8 cellular contexts compared by ENCODE assay signal in the genomic region with DNA sequence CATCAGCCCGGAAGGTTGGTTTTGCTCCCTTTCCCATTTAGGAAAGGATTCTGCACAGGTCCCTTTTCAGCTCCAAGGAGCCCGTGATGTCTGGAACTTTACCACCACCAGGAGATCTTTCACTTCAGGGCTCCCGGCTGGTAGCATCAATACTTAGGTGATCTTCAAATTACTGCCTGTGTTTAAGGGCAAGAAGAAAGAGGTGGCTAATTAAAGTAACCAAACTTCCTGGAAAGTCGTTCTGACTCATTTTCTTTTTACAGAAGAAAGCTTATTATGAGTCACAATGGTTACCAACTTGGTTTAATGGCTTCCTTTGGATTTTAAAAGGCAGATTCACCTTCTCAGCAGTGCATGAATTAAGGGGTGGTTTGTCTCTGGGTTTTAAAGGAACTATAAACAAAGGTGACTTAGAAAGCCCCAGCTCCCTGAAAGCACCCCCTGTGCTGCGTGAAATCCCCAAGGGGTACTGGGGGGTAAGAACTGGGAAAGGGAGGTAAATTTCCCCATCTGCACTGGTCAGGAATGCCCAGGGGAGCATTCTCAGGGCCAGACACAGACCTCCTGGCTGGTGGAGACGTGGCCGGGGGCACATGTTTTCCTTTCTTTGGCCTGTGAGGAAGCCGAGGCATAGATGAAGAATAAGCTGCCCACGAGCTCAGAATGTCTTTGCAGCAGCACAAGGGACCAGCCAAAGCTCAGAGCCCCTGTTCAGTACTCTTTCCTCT. TPM values are rescaled to one million over a fixed set of nuclear protein-coding genes. Genes with fewer than 3 reads are reported as not detected.
A peak's percentile ranks its signal among the peaks of the same experiment; 100 is the strongest.
DNase-seq lines count a peak whose midpoint lies in the region; ATAC-seq and TF ChIP-seq lines count a peak whose summit lies in the region.

No MANE protein-coding gene starts in this region.

- H2AFZ ChIP-seq in neural progenitor cell (replicated peaks) (no peak overlapping the region), MM.1S (ENCODE audit: low read length) (no peak overlapping the region)

- H3K27ac Mint-ChIP-seq in T-cell, result no peak overlapping the region
- peak overlapping the region; percentile 34 for H3K27ac Mint-ChIP-seq in neural progenitor cell

- H3K4me3 ChIP-seq in neural progenitor cell (no peak overlapping the region), MM.1S (ENCODE audit: low read length) (no peak overlapping the region)

- H3K79me2 ChIP-seq in neural progenitor cell (ENCODE audit: low read depth) (no peaks in the 10 kb centered on the region), MM.1S (ENCODE audit: low read length) (no peaks in the 10 kb centered on the region)

- no peak for TF ChIP-seq CTCF in neural progenitor cell (IDR thresholded peaks at IDR 0.05)
- no peak for TF ChIP-seq CTCF in MM.1S (IDR thresholded peaks at IDR 0.05; ENCODE audit: low read length)

- H3K27ac ChIP-seq in neural progenitor cell (no peak overlapping the region), MM.1S (ENCODE audit: low read length) (no peak overlapping the region)

- H4K20me1 ChIP-seq in neural progenitor cell (ENCODE audit: low read depth), result no peaks in the 10 kb centered on the region
- no peaks in the 10 kb centered on the region for H4K20me1 ChIP-seq in MM.1S (ENCODE audit: insufficient read depth, low read length)

- CTCF ChIA-PET in T-cell (lab: Charles Lee), result no interaction called here

- H3K27me3 ChIP-seq in neural progenitor cell (no peaks in the 10 kb centered on the region), MM.1S (replicated peaks; ENCODE audit: insufficient read depth, low read length) (0 out of 2 replicates have a peak, but pooled peaks cover 7% of the 10 kb centered on the region)

- intact Hi-C loops in cardiac septum (cut with DNase I), result no loop called here

- no peaks in the 10 kb centered on the region for H3K9me2 ChIP-seq in MM.1S (replicated peaks; ENCODE audit: insufficient read depth, low read length)

- peaks cover 34% of the 10 kb centered on the region for H3F3A ChIP-seq in neural progenitor cell (ENCODE audit: low read depth)
- H3F3A ChIP-seq in MM.1S (ENCODE audit: insufficient read depth, low read length), result no peaks in the 10 kb centered on the region

- peaks cover 34 to 39% of the 10 kb centered on the region in 2 donors for H3K27me3 Mint-ChIP-seq in T-cell
- peaks cover 15% of the 10 kb centered on the region for H3K27me3 Mint-ChIP-seq in neural progenitor cell (ENCODE audit: insufficient read depth, low read depth)

- H3K4me2 ChIP-seq in neural progenitor cell (peak overlapping the region; percentile 11), MM.1S (ENCODE audit: low read depth, low read length) (no peak overlapping the region)

- no peak overlapping the region for H3K9ac ChIP-seq in neural progenitor cell
- H3K9ac ChIP-seq in MM.1S (ENCODE audit: low read length), result no peak overlapping the region

- H3K36me3 Mint-ChIP-seq in T-cell, result no peaks in the 10 kb centered on the region
- no peaks in the 10 kb centered on the region for H3K36me3 Mint-ChIP-seq in neural progenitor cell

- H3K9me3 ChIP-seq in neural progenitor cell (ENCODE audit: low read depth) (no peaks in the 10 kb centered on the region), MM.1S (replicated peaks; ENCODE audit: insufficient read depth, low read length) (no peaks in the 10 kb centered on the region)

- H3K4me3 Mint-ChIP-seq in T-cell (no peak overlapping the region), neural progenitor cell (peak overlapping the region; percentile 22)

- H3K4me1 Mint-ChIP-seq in T-cell, result peaks cover 6 to 18% (median 16%) of the 10 kb centered on the region in 3 donors
- peaks cover 19% of the 10 kb centered on the region for H3K4me1 Mint-ChIP-seq in neural progenitor cell

- DNase-seq in T-cell, result no peak
- no peak for DNase-seq in neural progenitor cell (ENCODE audit: low spot score)
- no peak for DNase-seq in MM.1S
- DNase-seq in cardiac septum (ENCODE audit: low spot score), result no peak
- DNase-seq in activated effector memory CD4-positive, alpha-beta T cell treated with Interleukin-2 at 50 U/mL for 16 hours, result no peak
- no peak for DNase-seq in stimulated activated CD4-positive, alpha-beta T cell treated with anti-CD3 and anti-CD28 coated beads, Interleukin-12 subunit alpha, Interleukin-12 subunit beta, amount 100 ng/mL, for 4 hours

- ATAC-seq in GM19035 (IDR thresholded peaks at IDR 0.05; ENCODE audit: unreplicated experiment) (peak; percentile 77), HG03045 (IDR thresholded peaks at IDR 0.05; ENCODE audit: unreplicated experiment) (peak; percentile 51), T-cell (replicated peaks in 1 of 4) (peak in 3 of 4 experiments; percentile 52 to 86 (median 70))

- H3K4me1 ChIP-seq in neural progenitor cell (peaks cover 43% of the 10 kb centered on the region), MM.1S (ENCODE audit: low read length) (0 out of 2 replicates have a peak, but pooled peaks cover 3% of the 10 kb centered on the region)

- H3K36me3 ChIP-seq in neural progenitor cell (no peaks in the 10 kb centered on the region), MM.1S (replicated peaks; ENCODE audit: insufficient read depth, low read length) (no peaks in the 10 kb centered on the region)

- H3K9me3 Mint-ChIP-seq in T-cell (no peaks in the 10 kb centered on the region), neural progenitor cell (no peaks in the 10 kb centered on the region)

- POLR2A ChIA-PET in T-cell (lab: Charles Lee), result no interaction called here

RNA-seq across cellular contexts. Expression of a gene that starts 8.8 kb away (rescaled TPM):
- not detected for total RNA-seq in T-cell
- 1.4 TPM in 1 of 2 replicates, not detected in the other for total RNA-seq in neural progenitor cell (ENCODE audit: low replicate concordance)
- total RNA-seq in cardiac septum, result not detected

RNA-seq across cellular contexts. Expression of a gene that starts 37.9 kb away (rescaled TPM):
- total RNA-seq in T-cell (1 to 10 TPM; 3.2 to 6.0 (median 4.0) TPM), neural progenitor cell (ENCODE audit: low replicate concordance) (0.46 and 0.47 TPM in 2 replicates), cardiac septum (17.8 TPM)
